34 cellular contexts compared by ENCODE assay signal in genomic region chr5:154933537-154933936, GRCh38.
"Had no signal": no experiment of that assay in that cellular context is flagged by ENCODE, and none has a peak within 500 bp of the region (broad histone marks: within the 10 kb centered on the region; RNA-seq: fewer than 3 reads in every experiment).

No MANE protein-coding gene starts in this region.

- H3K4me3 Mint-ChIP-seq: activated CD4-positive, alpha-beta memory T cell treated with anti-CD3 and anti-CD28 coated beads for 36 hours; activated CD4-positive, alpha-beta T cell treated with anti-CD3 and anti-CD28 coated beads for 36 hours; activated CD4-positive, alpha-beta T cell treated with anti-CD3 and anti-CD28 coated beads, Interleukin-2, amount 10 ng/mL, durations not matched to agents 24 days and 14 days; activated CD8-positive, alpha-beta memory T cell treated with anti-CD3 and anti-CD28 coated beads, Interleukin-2, amount 10 ng/mL, durations not matched to agents 7 days and 5 days; activated CD8-positive, alpha-beta T cell treated with anti-CD3 and anti-CD28 coated beads, Interleukin-2, amount 10 ng/mL, durations not matched to agents 7 days and 5 days; activated naive CD4-positive, alpha-beta T cell treated with anti-CD3 and anti-CD28 coated beads for 36 hours; activated naive CD4-positive, alpha-beta T cell treated with anti-CD3 and anti-CD28 coated beads, Interleukin-2, amount 50 U/mL, for 24 hours; activated naive CD8-positive, alpha-beta T cell treated with anti-CD3 and anti-CD28 coated beads, Interleukin-2, amount 10 ng/mL, durations not matched to agents 7 days and 5 days; activated T-helper 1 cell treated with anti-CD3 and anti-CD28 coated beads, Interleukin-12 subunit alpha, Interleukin-12 subunit beta, Interleukin-2, Interleukin-4 antibody, amounts not matched to agents 30 ng/mL and 10 ng/mL and 1 ng/mL, durations not matched to agents 14 hours and 24 hours and 36 hours; central memory CD8-positive, alpha-beta T cell; dendritic cell treated with granulocyte-macrophage colony-stimulating factor and Interleukin-4, amounts not matched to agents 40 ng/mL and 50 ng/mL, for 4 days; endodermal cell had no signal

- H3K9me3 Mint-ChIP-seq: activated CD4-positive, alpha-beta memory T cell treated with anti-CD3 and anti-CD28 coated beads for 36 hours; activated CD4-positive, alpha-beta T cell treated with anti-CD3 and anti-CD28 coated beads, Interleukin-2, amount 10 ng/mL, durations not matched to agents 24 days and 14 days; activated naive CD4-positive, alpha-beta T cell treated with anti-CD3 and anti-CD28 coated beads for 36 hours; activated naive CD4-positive, alpha-beta T cell treated with anti-CD3 and anti-CD28 coated beads, Interleukin-2, amount 50 U/mL, for 24 hours; activated naive CD8-positive, alpha-beta T cell treated with anti-CD3 and anti-CD28 coated beads, Interleukin-2, amount 10 ng/mL, durations not matched to agents 7 days and 5 days; activated T-helper 1 cell treated with anti-CD3 and anti-CD28 coated beads, Interleukin-12 subunit alpha, Interleukin-12 subunit beta, Interleukin-2, Interleukin-4 antibody, amounts not matched to agents 30 ng/mL and 10 ng/mL and 1 ng/mL, durations not matched to agents 14 hours and 24 hours and 36 hours; activated T-helper 2 cell treated with anti-CD3 and anti-CD28 coated beads, Interferon-gamma antibody, Interleukin-2, Interleukin-4, amounts not matched to agents 10 μg/mL and 5 μg/mL and 100 μg/mL, durations not matched to agents 14 hours and 24 hours and 36 hours; central memory CD8-positive, alpha-beta T cell; dendritic cell treated with granulocyte-macrophage colony-stimulating factor and Interleukin-4, amounts not matched to agents 40 ng/mL and 50 ng/mL, for 4 days; endodermal cell had no signal

- FAIRE-seq: astrocyte, bronchial epithelial cell, frontal cortex had no signal

- H3K27me3 ChIP-seq: brain microvascular endothelial cell, dorsolateral prefrontal cortex had no signal

- H3K27ac ChIP-seq: brain microvascular endothelial cell, coronary artery, dorsolateral prefrontal cortex, WERI-Rb-1 had no signal

- ATAC-seq: activated CD4-positive, alpha-beta T cell treated with anti-CD3 and anti-CD28 coated beads for 36 hours; activated CD8-positive, alpha-beta memory T cell treated with anti-CD3 and anti-CD28 coated beads, Interleukin-2, amount 10 ng/mL, durations not matched to agents 7 days and 5 days; activated CD8-positive, alpha-beta T cell treated with anti-CD3 and anti-CD28 coated beads, Interleukin-2, amount 10 ng/mL, durations not matched to agents 7 days and 5 days; esophagus mucosa had no signal

- H3K27ac Mint-ChIP-seq: activated CD4-positive, alpha-beta memory T cell treated with anti-CD3 and anti-CD28 coated beads for 36 hours; activated CD4-positive, alpha-beta T cell treated with anti-CD3 and anti-CD28 coated beads for 36 hours; activated CD4-positive, alpha-beta T cell treated with anti-CD3 and anti-CD28 coated beads, Interleukin-2, amount 10 ng/mL, durations not matched to agents 24 days and 14 days; activated CD8-positive, alpha-beta memory T cell treated with anti-CD3 and anti-CD28 coated beads, Interleukin-2, amount 10 ng/mL, durations not matched to agents 7 days and 5 days; activated CD8-positive, alpha-beta T cell treated with anti-CD3 and anti-CD28 coated beads, Interleukin-2, amount 10 ng/mL, durations not matched to agents 7 days and 5 days; activated naive CD4-positive, alpha-beta T cell treated with anti-CD3 and anti-CD28 coated beads for 36 hours; activated naive CD4-positive, alpha-beta T cell treated with anti-CD3 and anti-CD28 coated beads, Interleukin-2, amount 50 U/mL, for 24 hours; activated naive CD8-positive, alpha-beta T cell treated with anti-CD3 and anti-CD28 coated beads, Interleukin-2, amount 10 ng/mL, durations not matched to agents 7 days and 5 days; activated T-helper 1 cell treated with anti-CD3 and anti-CD28 coated beads, Interleukin-12 subunit alpha, Interleukin-12 subunit beta, Interleukin-2, Interleukin-4 antibody, amounts not matched to agents 30 ng/mL and 10 ng/mL and 1 ng/mL, durations not matched to agents 14 hours and 24 hours and 36 hours; activated T-helper 2 cell treated with anti-CD3 and anti-CD28 coated beads, Interferon-gamma antibody, Interleukin-2, Interleukin-4, amounts not matched to agents 10 μg/mL and 5 μg/mL and 100 μg/mL, durations not matched to agents 14 hours and 24 hours and 36 hours; dendritic cell treated with granulocyte-macrophage colony-stimulating factor and Interleukin-4, amounts not matched to agents 40 ng/mL and 50 ng/mL, for 4 days; endodermal cell had no signal

- H3K27me3 Mint-ChIP-seq: activated CD4-positive, alpha-beta memory T cell treated with anti-CD3 and anti-CD28 coated beads for 36 hours; activated CD4-positive, alpha-beta T cell treated with anti-CD3 and anti-CD28 coated beads for 36 hours; activated CD4-positive, alpha-beta T cell treated with anti-CD3 and anti-CD28 coated beads, Interleukin-2, amount 10 ng/mL, durations not matched to agents 24 days and 14 days; activated CD8-positive, alpha-beta memory T cell treated with anti-CD3 and anti-CD28 coated beads, Interleukin-2, amount 10 ng/mL, durations not matched to agents 7 days and 5 days; activated naive CD4-positive, alpha-beta T cell treated with anti-CD3 and anti-CD28 coated beads, Interleukin-2, amount 50 U/mL, for 24 hours; activated naive CD8-positive, alpha-beta T cell treated with anti-CD3 and anti-CD28 coated beads, Interleukin-2, amount 10 ng/mL, durations not matched to agents 7 days and 5 days; central memory CD8-positive, alpha-beta T cell; dendritic cell treated with granulocyte-macrophage colony-stimulating factor and Interleukin-4, amounts not matched to agents 40 ng/mL and 50 ng/mL, for 4 days had no signal

- H3K4me3 ChIP-seq: coronary artery, dorsolateral prefrontal cortex had no signal

- DNase-seq: activated CD4-positive, alpha-beta memory T cell treated with anti-CD3 and anti-CD28 coated beads for 36 hours; activated CD4-positive, alpha-beta T cell treated with anti-CD3 and anti-CD28 coated beads for 36 hours; activated CD4-positive, alpha-beta T cell treated with anti-CD3 and anti-CD28 coated beads, Interleukin-2, amount 10 ng/mL, durations not matched to agents 24 days and 14 days; activated CD4-positive, CD25-positive, alpha-beta regulatory T cell; activated CD4-positive, CD25-positive, alpha-beta regulatory T cell treated with anti-CD3 and anti-CD28 coated beads, Interleukin-2, amount 50 U/mL, for 72 hours; activated CD8-positive, alpha-beta memory T cell treated with anti-CD3 and anti-CD28 coated beads, Interleukin-2, amount 10 ng/mL, durations not matched to agents 7 days and 5 days; activated CD8-positive, alpha-beta memory T cell treated with anti-CD3 and anti-CD28 coated beads, Interleukin-2, amount 50 U/mL, for 4 hours; activated CD8-positive, alpha-beta T cell treated with anti-CD3 and anti-CD28 coated beads, Interleukin-2, amount 10 ng/mL, durations not matched to agents 7 days and 5 days; activated effector memory CD4-positive, alpha-beta T cell treated with anti-CD3 and anti-CD28 coated beads, Interleukin-2, amount 50 U/mL, for 16 hours; activated naive CD4-positive, alpha-beta T cell treated with anti-CD3 and anti-CD28 coated beads for 36 hours; activated naive CD8-positive, alpha-beta T cell treated with anti-CD3 and anti-CD28 coated beads, Interleukin-2, amount 10 ng/mL, durations not matched to agents 7 days and 5 days; activated T-cell treated with anti-CD3 and anti-CD28 coated beads, Interleukin-2, amount 50 U/mL, for 1 hour; activated T-cell treated with anti-CD3 and anti-CD28 coated beads, Interleukin-2, amount 50 U/mL, for 48 hours; amniotic stem cell; anterior cingulate cortex; brain microvascular endothelial cell; dorsolateral prefrontal cortex; effector memory CD4-positive, alpha-beta T cell; endodermal cell; foreskin fibroblast; head of caudate nucleus; T-helper 1 cell; T1000; WERI-Rb-1 had no signal
